ENCODE assay signal across 11 cellular contexts in genomic region chr4:794911-795725, GRCh38. TPM values are rescaled to one million over a fixed set of nuclear protein-coding genes. Genes with fewer than 3 reads are reported as not detected.
DNase-seq lines count a peak whose midpoint lies in the region; ATAC-seq and TF ChIP-seq lines count a peak whose summit lies in the region.
"Had no signal": no experiment of that assay in that cellular context is flagged by ENCODE, and none has a peak within 500 bp of the region (broad histone marks: within the 10 kb centered on the region; RNA-seq: fewer than 3 reads in every experiment).

No MANE protein-coding gene starts in this region.

- intact Hi-C loops in activated CD4-positive, alpha-beta T cell treated with anti-CD3 and anti-CD28 coated beads for 36 hours (cut with DNase I, micrococcal nuclease) = no loop called here
- intact Hi-C loops in sigmoid colon (cut with DNase I) = no loop called here

- no peaks in the 10 kb centered on the region for H3K36me3 ChIP-seq in sigmoid colon

- H3K9me3 ChIP-seq in sigmoid colon = no peaks in the 10 kb centered on the region
- H3K9me3 ChIP-seq: A549 had no signal

- peak overlapping the region; percentile 14 for H3K4me3 Mint-ChIP-seq in activated CD4-positive, alpha-beta T cell treated with anti-CD3 and anti-CD28 coated beads for 36 hours
- H3K4me3 Mint-ChIP-seq: neural crest cell had no signal

- peaks cover 29% of the 10 kb centered on the region for H3K4me1 Mint-ChIP-seq in activated CD4-positive, alpha-beta T cell treated with anti-CD3 and anti-CD28 coated beads for 36 hours

- H3K27me3 Mint-ChIP-seq in activated CD4-positive, alpha-beta T cell treated with anti-CD3 and anti-CD28 coated beads for 36 hours = peaks cover 26% of the 10 kb centered on the region

- no peak for TF ChIP-seq EP300 in sigmoid colon (IDR thresholded peaks at IDR 0.05)

- no peak overlapping the region for H3K27ac ChIP-seq in sigmoid colon
- H3K27ac ChIP-seq: A549 had no signal

- no peaks in the 10 kb centered on the region for H3K9me3 Mint-ChIP-seq in activated CD4-positive, alpha-beta T cell treated with anti-CD3 and anti-CD28 coated beads for 36 hours (ENCODE audit: low read depth)
- H3K9me3 Mint-ChIP-seq: neural crest cell had no signal

- peak overlapping the region; percentile 9 for H3K4me3 ChIP-seq in fibroblast of the aortic adventitia (ENCODE audit: low read depth, low read length)
- H3K4me3 ChIP-seq in sigmoid colon = peak overlapping the region in 3 of 4 donors; percentile 0 to 44 (median 30)
- H3K4me3 ChIP-seq: A549 had no signal

- TF ChIP-seq POLR2A in sigmoid colon (IDR thresholded peaks at IDR 0.05) = no peak

- TF ChIP-seq CTCF in fibroblast of the aortic adventitia (IDR thresholded peaks at IDR 0.05; ENCODE audit: insufficient read depth, low read length) (no peak), sigmoid colon (IDR thresholded peaks at IDR 0.05) (no peak)

- ATAC-seq in activated CD4-positive, alpha-beta T cell treated with anti-CD3 and anti-CD28 coated beads for 36 hours = no peak
- no peak for ATAC-seq in GM19463 (IDR thresholded peaks at IDR 0.05; ENCODE audit: unreplicated experiment)
- ATAC-seq: A549 had no signal

- WGBS in sigmoid colon, 2 donors = 3 to 5% methylated on average over 71 of the region's 71 CpGs

- H3K36me3 Mint-ChIP-seq in activated CD4-positive, alpha-beta T cell treated with anti-CD3 and anti-CD28 coated beads for 36 hours (ENCODE audit: low read depth) = no peaks in the 10 kb centered on the region

- DNase-seq in activated CD4-positive, alpha-beta T cell treated with anti-CD3 and anti-CD28 coated beads for 36 hours = no peak
- no peak for DNase-seq in activated CD4-positive, alpha-beta T cell treated with anti-CD3 and anti-CD28 coated beads, Interleukin-2, amount 50 U/mL, for 4 hours
- DNase-seq in NCI-H69 (lab: John Stamatoyannopoulos, UW) = peak; percentile 49
- DNase-seq in fibroblast of the aortic adventitia (ENCODE audit: low read depth) = no peak
- no peak for DNase-seq in sigmoid colon
- DNase-seq in GOT3 (lab: John Stamatoyannopoulos, UW) = no peak
- DNase-seq in NCI-H1694 (lab: John Stamatoyannopoulos, UW) = no peak
- DNase-seq: NCI-H446 had no signal

- H3K27ac Mint-ChIP-seq in activated CD4-positive, alpha-beta T cell treated with anti-CD3 and anti-CD28 coated beads for 36 hours = no peak overlapping the region

- H3K4me1 ChIP-seq in sigmoid colon = peaks cover 0 to 26% (median 25%) of the 10 kb centered on the region in 4 donors
- H3K4me1 ChIP-seq: A549 had no signal

- H3K27me3 ChIP-seq in sigmoid colon = peaks cover 45 to 69% (median 62%) of the 10 kb centered on the region in 3 donors

- POLR2A ChIA-PET in activated CD4-positive, alpha-beta T cell treated with anti-CD3 and anti-CD28 coated beads for 36 hours (lab: Charles Lee) = no interaction called here

- CTCF ChIA-PET in activated CD4-positive, alpha-beta T cell treated with anti-CD3 and anti-CD28 coated beads for 36 hours (lab: Charles Lee) = interaction anchor here (0.6 to 1.9 kb wide), 4 partner anchors 10 to 283 kb away, joined by 3 to 5 read pairs (median 4); no protein-coding TSS in a partner anchor

RNA-seq across cellular contexts. Expression of gene CPLX1, which starts 30.8 kb away (rescaled TPM):
- total RNA-seq in activated CD4-positive, alpha-beta T cell treated with anti-CD3 and anti-CD28 coated beads for 36 hours = under 1 TPM; 0.28 to 0.50 TPM
- total RNA-seq in fibroblast of the aortic adventitia (ENCODE audit: low replicate concordance) (not detected in 2 replicates), sigmoid colon (1 to 10 TPM in 1 of 4 donors, under 1 TPM in 3; 0.36 to 1.7 (median 0.45) TPM)
- polyA plus RNA-seq in sigmoid colon = 1 to 10 TPM in 2 of 3 donors, under 1 TPM in 1; 0.23 to 3.0 (median 2.8) TPM
